In genomic region chrX:76148011-76148665, GRCh38 we compare ENCODE assay signal across 8 cellular contexts. TPM values are rescaled to one million over a fixed set of nuclear protein-coding genes. Genes with fewer than 3 reads are reported as not detected.
DNase-seq lines count a peak whose midpoint lies in the region; ATAC-seq and TF ChIP-seq lines count a peak whose summit lies in the region.

No MANE protein-coding gene starts in this region.

- H3K4me2 ChIP-seq in BLaER1, result peak overlapping the region; percentile 85
- peak overlapping the region; percentile 89 for H3K4me2 ChIP-seq in IMR-90 (ENCODE audit: low read depth, low read length)

- dilution Hi-C loops in IMR-90 (cut with HindIII; ENCODE audit: low sequenced_read_pairs, unreplicated experiment), result no loop called here

- H4K8ac ChIP-seq in IMR-90 (ENCODE audit: low read depth in 2 of 2, low read length in 2 of 2), result peak overlapping the region; percentile 64 to 88; a peak in 3 of 4 replicates

- 0 out of 2 replicates have a peak overlapping the region, but pooled peaks have one; percentile 26 for H2BK120ac ChIP-seq in IMR-90 (ENCODE audit: low read depth, low read length)

- H3K27ac ChIP-seq in BLaER1 (peak overlapping the region; percentile 78), IMR-90 (ENCODE audit: insufficient read depth, low read length) (peak overlapping the region; percentile 95; the same call in 1 of the 2 replicates), upper lobe of right lung (peak overlapping the region; percentile 81)

- H3K56ac ChIP-seq in IMR-90 (ENCODE audit: extremely low read depth, insufficient read depth, low read length), result no peak overlapping the region

- peak; percentile 25 for DNase-seq in IMR-90
- DNase-seq in astrocyte of the spinal cord (ENCODE audit: low read depth, low spot score), result peak; percentile 46
- peak; percentile 3 to 34 for DNase-seq in lung microvascular endothelial cell (ENCODE audit: low read depth in 2 of 2)
- DNase-seq in upper lobe of right lung, result no peak
- DNase-seq in cortex of kidney (lab: John Stamatoyannopoulos, UW), result no peak
- no peak for DNase-seq in stimulated activated naive CD4-positive, alpha-beta T cell treated with Interleukin-2 at 50 U/mL for 16 hours (lab: John Stamatoyannopoulos, UW)
- DNase-seq in NCI-H526 treated with DMSO at 0.1 percent for 48 hours (lab: John Stamatoyannopoulos, UW), result no peak

- ATAC-seq in IMR-90 (ENCODE audit: low read depth), result no peak
- no peak for ATAC-seq in upper lobe of right lung

- H2BK5ac ChIP-seq in IMR-90 (ENCODE audit: low read depth, low read length, poor library complexity, severe bottlenecking), result peak overlapping the region; percentile 57

- H3K9ac ChIP-seq in BLaER1, result peak overlapping the region; percentile 73
- peak overlapping the region; percentile 82 for H3K9ac ChIP-seq in IMR-90 (ENCODE audit: low read depth, low read length)

- H3K4me3 ChIP-seq in BLaER1 (peak overlapping the region; percentile 57), IMR-90 (ENCODE audit: insufficient read depth, low read depth, low read length) (no peak overlapping the region), astrocyte of the spinal cord (ENCODE audit: low read depth, low read length) (peak overlapping the region; percentile 16), upper lobe of right lung (peak overlapping the region; percentile 35)

- peaks cover 26% of the 10 kb centered on the region for H3K4me1 ChIP-seq in BLaER1
- peaks cover 2% of the 10 kb centered on the region for H3K4me1 ChIP-seq in IMR-90 (ENCODE audit: control insufficient read depth, insufficient read depth, low read length)
- H3K4me1 ChIP-seq in upper lobe of right lung, result peaks cover 15% of the 10 kb centered on the region

- no peaks in the 10 kb centered on the region for H3K79me1 ChIP-seq in IMR-90 (ENCODE audit: low read depth in 1 of 2, low read length in 2 of 2)

- BruUV-seq in IMR-90 (replicated peaks; lab: Mats Ljungman, UMichigan), result no TSS peak

- no peak overlapping the region; the same call in 1 of the 2 replicates for H2AK5ac ChIP-seq in IMR-90 (ENCODE audit: low read depth, low read length)

- 0 out of 3 replicates have a peak overlapping the region, but pooled peaks have one; percentile 25 for H2BK15ac ChIP-seq in IMR-90 (ENCODE audit: low read depth, low read length)

- H2BK20ac ChIP-seq in IMR-90 (ENCODE audit: low read depth, low read length), result no peak overlapping the region

- no peak for TF ChIP-seq POLR2A in IMR-90 (IDR thresholded peaks at IDR 0.05; ENCODE audit: low read depth, low read length)

- no peak overlapping the region for H4K5ac ChIP-seq in IMR-90 (ENCODE audit: low read depth, low read length)

- no peak for TF ChIP-seq RAD21 in IMR-90 (IDR thresholded peaks at IDR 0.05; ENCODE audit: low read length)

- no CpG with 5 or more reads among the region's 6 CpGs for WGBS in IMR-90 (ENCODE audit: extremely low coverage in 2 of 2, insufficient read length in 1 of 2), 2 experiments

- H3K9me1 ChIP-seq in IMR-90 (ENCODE audit: insufficient read depth, low read length), result no peaks in the 10 kb centered on the region

- no peaks in the 10 kb centered on the region for H3K9me3 ChIP-seq in BLaER1
- no peaks in the 10 kb centered on the region for H3K9me3 ChIP-seq in IMR-90 (ENCODE audit: control insufficient read depth, insufficient read depth, low read length)
- H3K9me3 ChIP-seq in upper lobe of right lung, result no peaks in the 10 kb centered on the region

- TF ChIP-seq CTCF in IMR-90 (conservative IDR thresholded peaks at IDR 0.05; ENCODE audit: low read depth, low read length) (no peak), astrocyte of the spinal cord (IDR thresholded peaks at IDR 0.05; ENCODE audit: low read depth, low read length) (no peak), upper lobe of right lung (IDR thresholded peaks at IDR 0.05) (no peak)

- intact Hi-C loops in IMR-90 (cut with micrococcal nuclease) (loop anchor here (5.0 kb wide), 1 partner anchor 104 kb away; no protein-coding TSS in a partner anchor), upper lobe of right lung (cut with DNase I) (no loop called here)

- peak overlapping the region; percentile 22 for H2AK9ac ChIP-seq in IMR-90 (replicated peaks; ENCODE audit: low read depth, low read length, poor library complexity)

- POLR2A ChIA-PET in IMR-90 (lab: Charles Lee; ENCODE audit: unreplicated experiment), result no interaction called here

- H3K36me3 ChIP-seq in BLaER1 (no peaks in the 10 kb centered on the region), IMR-90 (ENCODE audit: control insufficient read depth, insufficient read depth, low read length) (no peaks in the 10 kb centered on the region), upper lobe of right lung (no peaks in the 10 kb centered on the region)

- H2AFZ ChIP-seq in IMR-90 (replicated peaks; ENCODE audit: low read length, poor library complexity), result peak overlapping the region; percentile 69

- H3K27me3 ChIP-seq in BLaER1 (no peaks in the 10 kb centered on the region), IMR-90 (ENCODE audit: control insufficient read depth, insufficient read depth, low read length) (no peaks in the 10 kb centered on the region), upper lobe of right lung (no peaks in the 10 kb centered on the region)

- H4K91ac ChIP-seq in IMR-90 (ENCODE audit: insufficient read depth, low read depth, low read length), result no peak overlapping the region; the same call in 1 of the 2 replicates

- peak overlapping the region; percentile 61; the same call in 1 of the 2 replicates for H3K4ac ChIP-seq in IMR-90 (ENCODE audit: low read depth, low read length)

- CTCF ChIA-PET in IMR-90 (lab: Yijun Ruan, JAX), result interaction anchor here (1.7 kb wide), 1 partner anchor 106 kb away, joined by 10 read pairs; no protein-coding TSS in a partner anchor

- in situ Hi-C loops in IMR-90 (cut with MboI; ENCODE audit: low sequenced_read_pairs) (no loop called here), astrocyte of the spinal cord (cut with HindIII; ENCODE audit: low sequenced_read_pairs) (no loop called here)

- H4K20me1 ChIP-seq in BLaER1, result no peaks in the 10 kb centered on the region
- no peaks in the 10 kb centered on the region for H4K20me1 ChIP-seq in IMR-90 (ENCODE audit: insufficient read depth, low read length)

- no peak overlapping the region for H3K18ac ChIP-seq in IMR-90 (ENCODE audit: low read depth, low read length)

- 0 out of 2 replicates have a peak overlapping the region, but pooled peaks have one; percentile 17 for H3K23ac ChIP-seq in IMR-90 (ENCODE audit: low read depth, low read length)

- no peak overlapping the region for H3K14ac ChIP-seq in IMR-90 (replicated peaks; ENCODE audit: low read depth, low read length)

TF ChIP-seq in IMR-90, 13 proteins besides CTCF, POLR2A, EP300 and RAD21:
- TF ChIP-seq CHD1 (IDR thresholded peaks at IDR 0.05; ENCODE audit: low read depth, low read length) (no peak), CEBPB (IDR thresholded peaks at IDR 0.05; ENCODE audit: low read depth, low read length) (no peak), MAFK (IDR thresholded peaks at IDR 0.05; ENCODE audit: low read depth, low read length) (no peak), ELK1 (IDR thresholded peaks at IDR 0.05; ENCODE audit: borderline replicate concordance, low read depth, low read length) (no peak), BHLHE40 (IDR thresholded peaks at IDR 0.05; ENCODE audit: low read depth, low read length) (no peak), FOS (IDR thresholded peaks at IDR 0.05; ENCODE audit: low read depth, low read length) (no peak), NFE2L2 (IDR thresholded peaks at IDR 0.05; ENCODE audit: low read depth, low read length) (no peak), USF2 (IDR thresholded peaks at IDR 0.05; ENCODE audit: low read depth, low read length) (no peak), MAZ (IDR thresholded peaks at IDR 0.05; ENCODE audit: borderline replicate concordance, low read depth, low read length) (no peak), RCOR1 (IDR thresholded peaks at IDR 0.05; ENCODE audit: insufficient replicate concordance, low read length) (no peak)

RNA-seq across cellular contexts. Expression of gene PBDC1, which starts 24.7 kb away (rescaled TPM):
- 10.2 and 11.1 TPM in 2 replicates for total RNA-seq in IMR-90 (2012; rRNA removed)
- polyA plus RNA-seq in IMR-90 (2012; rRNA removed), result 22.5 and 24.0 TPM in 2 replicates
- 11.6 and 19.9 TPM in 2 replicates for polyA plus RNA-seq in IMR-90 (2012; cell fraction: cytosol; rRNA removed)
- polyA plus RNA-seq in IMR-90 (2012; cell fraction: nucleus; rRNA removed; ENCODE audit: low replicate concordance), result 2.6 and 8.0 TPM in 2 replicates
- total RNA-seq in lung microvascular endothelial cell, result 15.3 and 15.9 TPM in 2 replicates
- 20.6 TPM for total RNA-seq in upper lobe of right lung

Comparison
In these comparisons a context has a peak if more than half of its experiments do, and no peak if none do; other contexts are left out.
1. DNase-seq: peak in IMR-90 (single experiment), astrocyte of the spinal cord (single experiment) and lung microvascular endothelial cell (2 of 2); none in upper lobe of right lung (single experiment), cortex of kidney (single experiment), stimulated activated naive CD4-positive, alpha-beta T cell treated with Interleukin-2 at 50 U/mL for 16 hours (single experiment) and NCI-H526 treated with DMSO at 0.1 percent for 48 hours (single experiment).
2. Peak in every context shown above with its lines, with median percentiles within 50 percentile points of each other: H3K27ac ChIP-seq.